Comparison of ENCODE assay signal across 8 cellular contexts in the genomic region with DNA sequence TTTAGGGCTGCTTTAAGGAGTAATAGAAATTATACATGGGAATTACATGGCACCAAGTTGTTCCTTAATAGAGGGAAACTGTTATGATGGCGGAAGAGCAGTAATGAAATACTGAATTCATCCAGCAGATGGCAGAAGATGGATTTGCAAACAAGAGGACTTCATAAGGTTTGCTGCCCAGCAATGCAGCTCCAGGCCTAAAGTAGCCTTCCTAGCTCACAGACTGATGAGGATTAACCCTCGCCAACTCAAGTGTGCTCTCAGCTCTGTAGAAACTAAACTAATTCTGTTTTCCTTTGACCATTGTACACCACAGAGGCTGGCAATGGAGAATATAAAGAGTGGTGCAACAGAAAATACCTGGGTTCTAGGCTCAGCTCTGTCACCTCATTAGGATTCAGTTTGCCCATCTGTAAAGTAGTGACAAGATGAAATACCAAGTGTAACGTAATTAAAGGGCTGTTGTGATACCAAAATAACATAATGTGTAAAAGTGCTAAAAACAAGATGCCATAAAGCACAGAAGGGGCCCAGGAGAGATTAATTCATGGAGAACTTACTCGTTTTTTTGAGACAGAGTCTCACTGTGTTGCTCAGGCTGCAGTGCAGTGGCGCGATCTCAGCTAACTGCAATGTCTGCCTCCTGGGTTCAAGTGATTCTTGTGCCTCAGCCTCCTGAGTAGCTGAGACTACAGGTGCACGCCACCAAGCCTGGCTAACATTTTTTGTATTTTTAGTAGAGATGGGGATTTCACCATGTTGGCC.
DNase-seq lines count a peak whose midpoint lies in the region; ATAC-seq, FAIRE-seq and TF ChIP-seq lines count a peak whose summit lies in the region.

No MANE protein-coding gene starts in this region.

- H3K4me3 ChIP-seq in psoas muscle: no peak overlapping the region

- peak; percentile 35 for FAIRE-seq in GM12891 (lab: Jason Lieb, UNC)

- no peak overlapping the region for H3K27ac ChIP-seq in psoas muscle

- peaks cover 24% of the 10 kb centered on the region for H3K27me3 Mint-ChIP-seq in WTC11 (ENCODE audit: low read depth)

- no peaks in the 10 kb centered on the region for H3K36me3 ChIP-seq in psoas muscle (ENCODE audit: insufficient read depth in 1 of 2, low read depth in 1 of 2)

- TF ChIP-seq CTCF in WTC11 (IDR thresholded peaks at IDR 0.05): peak; percentile 41
- peak; percentile 84 for TF ChIP-seq CTCF in psoas muscle (IDR thresholded peaks at IDR 0.05)

- DNase-seq in AG08396 (ENCODE audit: low spot score) (peak; percentile 77), GM12891 (ENCODE audit: insufficient read length, low spot score) (peak; percentile 35), NCI-H2171 (lab: John Stamatoyannopoulos, UW) (peak; percentile 40), WTC11 (ENCODE audit: low spot score) (peak; percentile 20), Right ventricle myocardium superior (no peak), psoas muscle (no peak)
- DNase-seq in activated T-cell treated with anti-CD3 and anti-CD28 coated beads, Interleukin-2, amount 50 U/mL, for 1 hour: no peak

- 66 to 76% (median 67%) methylated on average over 7 of the region's 7 CpGs for WGBS in psoas muscle, 3 donors

- peak; percentile 67 for ATAC-seq in HG03066 (IDR thresholded peaks at IDR 0.05; ENCODE audit: low read depth, unreplicated experiment)
- ATAC-seq in WTC11: peak; percentile 87
- peak; percentile 80 for ATAC-seq in Right ventricle myocardium superior (ENCODE audit: poor library complexity)
- peak; percentile 72 to 82 (median 79) for ATAC-seq in psoas muscle

- no peak overlapping the region for H3K4me3 Mint-ChIP-seq in WTC11

- no peak for TF ChIP-seq POLR2A in GM12891 (IDR thresholded peaks at IDR 0.05; ENCODE audit: low read depth, low read length)

- POLR2A ChIA-PET in WTC11 (lab: Charles Lee): interaction anchor here (0.6 kb wide), 1 partner anchor 152 kb away, joined by 3 read pairs; the partner anchor contains the start of gene GADD45A

- H3K27ac Mint-ChIP-seq in WTC11: no peak overlapping the region

- no peaks in the 10 kb centered on the region for H3K9me3 Mint-ChIP-seq in WTC11

- intact Hi-C loops in Right ventricle myocardium superior (cut with DNase I) (loop anchor here (10.0 kb wide), 1 partner anchor 302 kb away; the partner anchor contains the start of gene GNG12), psoas muscle (cut with DNase I) (loop anchor here (1.0 to 10.0 kb wide), 4 partner anchors 228 to 580 kb away; partner anchors contain the start of gene GNG12 (in 1 of the 2))

- H3K4me1 Mint-ChIP-seq in WTC11: no peaks in the 10 kb centered on the region; the same call in 1 of the 2 replicates

- no peaks in the 10 kb centered on the region for H3K27me3 ChIP-seq in psoas muscle (ENCODE audit: insufficient read depth in 3 of 3, low read length in 2 of 3)

- no peaks in the 10 kb centered on the region for H3K9me3 ChIP-seq in psoas muscle

- H3K4me1 ChIP-seq in psoas muscle: peaks cover 11% of the 10 kb centered on the region

- CTCF ChIA-PET in WTC11 (lab: Charles Lee): interaction anchor here (0.5 to 1.5 kb wide), 40 partner anchors 8 to 487 kb away, joined by 3 to 61 read pairs (median 5); partner anchors contain the start of gene GADD45A

- H3K36me3 Mint-ChIP-seq in WTC11: no peaks in the 10 kb centered on the region

TF ChIP-seq in GM12891, 5 proteins besides CTCF, POLR2A, EP300 and RAD21:
- TF ChIP-seq POLR2AphosphoS5 (IDR thresholded peaks at IDR 0.05; ENCODE audit: low read depth, low read length): no peak
- TF ChIP-seq TAF1 (IDR thresholded peaks at IDR 0.05; ENCODE audit: low read depth, low read length): no peak
- TF ChIP-seq PAX5 (IDR thresholded peaks at IDR 0.05; ENCODE audit: insufficient read depth, low read length, severe bottlenecking): no peak
- TF ChIP-seq POU2F2 (IDR thresholded peaks at IDR 0.05; ENCODE audit: low read depth, low read length): no peak
- no peak for TF ChIP-seq SPI1 (IDR thresholded peaks at IDR 0.05; ENCODE audit: low read depth, low read length)

TF ChIP-seq in WTC11, 78 proteins besides CTCF, POLR2A, EP300 and RAD21 (continues in another document):
- TF ChIP-seq E2F4 (CRISPR knock-in tag; IDR thresholded peaks at IDR 0.05; ENCODE audit: borderline replicate concordance, low read depth): no peak
- TF ChIP-seq ZNF425 (CRISPR knock-in tag; conservative IDR thresholded peaks at IDR 0.05): no peak
- TF ChIP-seq STAT6 (CRISPR knock-in tag; conservative IDR thresholded peaks at IDR 0.05; ENCODE audit: low read depth): no peak
- TF ChIP-seq NR1H2 (CRISPR knock-in tag; IDR thresholded peaks at IDR 0.05): no peak
- no peak for TF ChIP-seq JAZF1 (CRISPR knock-in tag; IDR thresholded peaks at IDR 0.05)
- TF ChIP-seq EMX1 (CRISPR knock-in tag; IDR thresholded peaks at IDR 0.05): no peak
- TF ChIP-seq, protein P1, sequence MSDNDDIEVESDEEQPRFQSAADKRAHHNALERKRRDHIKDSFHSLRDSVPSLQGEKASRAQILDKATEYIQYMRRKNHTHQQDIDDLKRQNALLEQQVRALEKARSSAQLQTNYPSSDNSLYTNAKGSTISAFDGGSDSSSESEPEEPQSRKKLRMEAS (CRISPR knock-in tag; IDR thresholded peaks at IDR 0.05): no peak
- no peak for TF ChIP-seq RELA (CRISPR knock-in tag; IDR thresholded peaks at IDR 0.05; ENCODE audit: borderline replicate concordance)
- no peak for TF ChIP-seq TCF7 (CRISPR knock-in tag; IDR thresholded peaks at IDR 0.05; ENCODE audit: low read depth)
- TF ChIP-seq, protein P2, sequence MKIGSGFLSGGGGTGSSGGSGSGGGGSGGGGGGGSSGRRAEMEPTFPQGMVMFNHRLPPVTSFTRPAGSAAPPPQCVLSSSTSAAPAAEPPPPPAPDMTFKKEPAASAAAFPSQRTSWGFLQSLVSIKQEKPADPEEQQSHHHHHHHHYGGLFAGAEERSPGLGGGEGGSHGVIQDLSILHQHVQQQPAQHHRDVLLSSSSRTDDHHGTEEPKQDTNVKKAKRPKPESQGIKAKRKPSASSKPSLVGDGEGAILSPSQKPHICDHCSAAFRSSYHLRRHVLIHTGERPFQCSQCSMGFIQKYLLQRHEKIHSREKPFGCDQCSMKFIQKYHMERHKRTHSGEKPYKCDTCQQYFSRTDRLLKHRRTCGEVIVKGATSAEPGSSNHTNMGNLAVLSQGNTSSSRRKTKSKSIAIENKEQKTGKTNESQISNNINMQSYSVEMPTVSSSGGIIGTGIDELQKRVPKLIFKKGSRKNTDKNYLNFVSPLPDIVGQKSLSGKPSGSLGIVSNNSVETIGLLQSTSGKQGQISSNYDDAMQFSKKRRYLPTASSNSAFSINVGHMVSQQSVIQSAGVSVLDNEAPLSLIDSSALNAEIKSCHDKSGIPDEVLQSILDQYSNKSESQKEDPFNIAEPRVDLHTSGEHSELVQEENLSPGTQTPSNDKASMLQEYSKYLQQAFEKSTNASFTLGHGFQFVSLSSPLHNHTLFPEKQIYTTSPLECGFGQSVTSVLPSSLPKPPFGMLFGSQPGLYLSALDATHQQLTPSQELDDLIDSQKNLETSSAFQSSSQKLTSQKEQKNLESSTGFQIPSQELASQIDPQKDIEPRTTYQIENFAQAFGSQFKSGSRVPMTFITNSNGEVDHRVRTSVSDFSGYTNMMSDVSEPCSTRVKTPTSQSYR (CRISPR knock-in tag; IDR thresholded peaks at IDR 0.05): no peak

Comparison
In these comparisons a context has a peak if more than half of its experiments do, and no peak if none do; other contexts are left out.
1. DNase-seq: peak in AG08396 (single experiment), GM12891 (single experiment), NCI-H2171 (single experiment) and WTC11 (single experiment); none in Right ventricle myocardium superior (single experiment), psoas muscle (0 of 2) and activated T-cell treated with anti-CD3 and anti-CD28 coated beads, Interleukin-2, amount 50 U/mL, for 1 hour (single experiment).
2. Peak in every context shown above with its lines, with median percentiles within 50 percentile points of each other: ATAC-seq.